ENCODE assay signal across 1 cellular context in the genomic region with DNA sequence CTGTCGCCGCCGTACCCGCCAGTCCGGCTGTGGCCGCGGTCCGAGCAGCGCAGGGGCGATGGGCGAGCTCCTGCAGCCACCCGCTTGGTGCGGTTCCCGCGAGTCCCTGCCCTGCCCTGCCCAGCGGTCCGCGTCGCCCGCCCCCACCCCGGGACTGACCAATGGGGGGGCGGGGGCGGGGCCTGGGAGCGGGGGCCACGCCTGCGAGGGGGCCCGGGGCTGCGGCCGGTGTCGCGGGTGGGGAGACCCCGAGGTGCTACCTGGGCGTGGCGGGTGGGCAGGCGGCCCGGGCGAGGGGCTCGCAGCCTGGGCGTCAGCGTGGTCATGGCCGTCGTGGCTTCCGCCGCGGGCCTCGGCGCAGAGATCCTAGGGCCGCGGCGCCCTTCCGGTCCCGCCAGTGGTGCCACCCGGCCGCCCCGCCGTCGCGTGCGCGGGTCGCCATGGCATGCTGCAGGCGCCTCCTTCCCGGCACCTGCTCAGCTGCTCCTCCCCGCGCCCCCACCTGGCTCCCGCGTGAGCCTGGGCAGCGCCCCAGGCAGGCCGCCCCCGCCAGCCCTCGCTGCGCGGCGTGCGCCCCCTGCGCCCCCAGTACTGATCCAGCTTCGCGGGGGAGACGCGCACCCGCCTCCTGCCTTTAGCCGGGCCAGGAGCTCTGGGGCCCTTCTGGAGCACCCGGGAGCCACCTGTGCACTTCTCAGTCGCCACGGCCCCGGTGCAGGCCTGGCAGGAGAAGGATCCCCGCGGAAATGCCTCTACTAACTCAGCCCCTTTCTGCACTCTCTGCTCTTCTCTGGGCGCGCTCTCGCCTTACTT.
TF ChIP-seq lines count a peak whose summit lies in the region.

A gene with protein sequence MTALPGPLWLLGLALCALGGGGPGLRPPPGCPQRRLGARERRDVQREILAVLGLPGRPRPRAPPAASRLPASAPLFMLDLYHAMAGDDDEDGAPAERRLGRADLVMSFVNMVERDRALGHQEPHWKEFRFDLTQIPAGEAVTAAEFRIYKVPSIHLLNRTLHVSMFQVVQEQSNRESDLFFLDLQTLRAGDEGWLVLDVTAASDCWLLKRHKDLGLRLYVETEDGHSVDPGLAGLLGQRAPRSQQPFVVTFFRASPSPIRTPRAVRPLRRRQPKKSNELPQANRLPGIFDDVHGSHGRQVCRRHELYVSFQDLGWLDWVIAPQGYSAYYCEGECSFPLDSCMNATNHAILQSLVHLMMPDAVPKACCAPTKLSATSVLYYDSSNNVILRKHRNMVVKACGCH (minus strand): TSS at position 108 of the 813 bp plus-strand sequence. CDS start 380 bp downstream, outside the sequence.

TF ChIP-seq in K562, 482 proteins besides CTCF, POLR2A, EP300 and RAD21 (continues in another document):
- no peak for TF ChIP-seq ZNF583 (CRISPR knock-in tag; IDR thresholded peaks at IDR 0.05)
- TF ChIP-seq, protein P1, sequence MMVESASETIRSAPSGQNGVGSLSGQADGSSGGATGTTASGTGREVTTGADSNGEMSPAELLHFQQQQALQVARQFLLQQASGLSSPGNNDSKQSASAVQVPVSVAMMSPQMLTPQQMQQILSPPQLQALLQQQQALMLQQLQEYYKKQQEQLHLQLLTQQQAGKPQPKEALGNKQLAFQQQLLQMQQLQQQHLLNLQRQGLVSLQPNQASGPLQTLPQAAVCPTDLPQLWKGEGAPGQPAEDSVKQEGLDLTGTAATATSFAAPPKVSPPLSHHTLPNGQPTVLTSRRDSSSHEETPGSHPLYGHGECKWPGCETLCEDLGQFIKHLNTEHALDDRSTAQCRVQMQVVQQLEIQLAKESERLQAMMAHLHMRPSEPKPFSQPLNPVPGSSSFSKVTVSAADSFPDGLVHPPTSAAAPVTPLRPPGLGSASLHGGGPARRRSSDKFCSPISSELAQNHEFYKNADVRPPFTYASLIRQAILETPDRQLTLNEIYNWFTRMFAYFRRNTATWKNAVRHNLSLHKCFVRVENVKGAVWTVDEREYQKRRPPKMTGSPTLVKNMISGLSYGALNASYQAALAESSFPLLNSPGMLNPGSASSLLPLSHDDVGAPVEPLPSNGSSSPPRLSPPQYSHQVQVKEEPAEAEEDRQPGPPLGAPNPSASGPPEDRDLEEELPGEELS (CRISPR knock-in tag; IDR thresholded peaks at IDR 0.05; ENCODE audit: borderline replicate concordance) = peak; percentile 39; the same call in 1 of the 2 replicates
- TF ChIP-seq TCF3 (CRISPR knock-in tag; IDR thresholded peaks at IDR 0.05) = 0 out of 2 replicates have a peak, but pooled peaks have one; percentile 12
- TF ChIP-seq GABPB1 (CRISPR knock-in tag; IDR thresholded peaks at IDR 0.05) = peak; percentile 72
- TF ChIP-seq RBM25 (IDR thresholded peaks at IDR 0.05; ENCODE audit: low read depth, low read length, severe bottlenecking) = peak; percentile 79
- TF ChIP-seq PTBP1 (IDR thresholded peaks at IDR 0.05; ENCODE audit: low read depth, low read length) = no peak
- no peak for TF ChIP-seq SMARCB1 (IDR thresholded peaks at IDR 0.05; ENCODE audit: insufficient read length, low read depth)
- no peak for TF ChIP-seq PHB (CRISPR knock-in tag; IDR thresholded peaks at IDR 0.05)
- TF ChIP-seq, protein P2, sequence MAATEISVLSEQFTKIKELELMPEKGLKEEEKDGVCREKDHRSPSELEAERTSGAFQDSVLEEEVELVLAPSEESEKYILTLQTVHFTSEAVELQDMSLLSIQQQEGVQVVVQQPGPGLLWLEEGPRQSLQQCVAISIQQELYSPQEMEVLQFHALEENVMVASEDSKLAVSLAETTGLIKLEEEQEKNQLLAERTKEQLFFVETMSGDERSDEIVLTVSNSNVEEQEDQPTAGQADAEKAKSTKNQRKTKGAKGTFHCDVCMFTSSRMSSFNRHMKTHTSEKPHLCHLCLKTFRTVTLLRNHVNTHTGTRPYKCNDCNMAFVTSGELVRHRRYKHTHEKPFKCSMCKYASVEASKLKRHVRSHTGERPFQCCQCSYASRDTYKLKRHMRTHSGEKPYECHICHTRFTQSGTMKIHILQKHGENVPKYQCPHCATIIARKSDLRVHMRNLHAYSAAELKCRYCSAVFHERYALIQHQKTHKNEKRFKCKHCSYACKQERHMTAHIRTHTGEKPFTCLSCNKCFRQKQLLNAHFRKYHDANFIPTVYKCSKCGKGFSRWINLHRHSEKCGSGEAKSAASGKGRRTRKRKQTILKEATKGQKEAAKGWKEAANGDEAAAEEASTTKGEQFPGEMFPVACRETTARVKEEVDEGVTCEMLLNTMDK (IDR thresholded peaks at IDR 0.05; ENCODE audit: borderline replicate concordance, insufficient read depth, low read depth, low read length, poor library complexity, severe bottlenecking) = peak; percentile 18
- peak; percentile 88 for TF ChIP-seq ZBTB7A (IDR thresholded peaks at IDR 0.05; ENCODE audit: borderline replicate concordance, control insufficient read depth, low read depth, low read length)
- TF ChIP-seq, protein P3, sequence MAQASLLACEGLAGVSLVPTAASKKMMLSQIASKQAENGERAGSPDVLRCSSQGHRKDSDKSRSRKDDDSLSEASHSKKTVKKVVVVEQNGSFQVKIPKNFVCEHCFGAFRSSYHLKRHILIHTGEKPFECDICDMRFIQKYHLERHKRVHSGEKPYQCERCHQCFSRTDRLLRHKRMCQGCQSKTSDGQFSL (CRISPR knock-in tag; IDR thresholded peaks at IDR 0.05) = peak; percentile 38; the same call in 1 of the 2 replicates
- TF ChIP-seq, protein P3 (tag; IDR thresholded peaks at IDR 0.05) = no peak
- no peak for TF ChIP-seq IFI16 (CRISPR knock-in tag; IDR thresholded peaks at IDR 0.05)
- no peak; the same call in none of the 2 replicates for TF ChIP-seq NCOA6 (IDR thresholded peaks at IDR 0.05)
- TF ChIP-seq NFYB (IDR thresholded peaks at IDR 0.05; ENCODE audit: extremely low read depth, insufficient read length) = peak; percentile 49
- no peak for TF ChIP-seq FOXA3 (CRISPR knock-in tag; conservative IDR thresholded peaks at IDR 0.05 in 1 of 2, IDR thresholded peaks at IDR 0.05 in 1 of 2)
- TF ChIP-seq GATAD2B (IDR thresholded peaks at IDR 0.05; ENCODE audit: borderline replicate concordance) = peak; percentile 92
- no peak for TF ChIP-seq TAL1 (IDR thresholded peaks at IDR 0.05)
- 0 out of 2 replicates have a peak, but pooled peaks have one; percentile 22 for TF ChIP-seq ZNF589 (CRISPR knock-in tag; IDR thresholded peaks at IDR 0.05; ENCODE audit: low read depth)
- TF ChIP-seq, protein P4, sequence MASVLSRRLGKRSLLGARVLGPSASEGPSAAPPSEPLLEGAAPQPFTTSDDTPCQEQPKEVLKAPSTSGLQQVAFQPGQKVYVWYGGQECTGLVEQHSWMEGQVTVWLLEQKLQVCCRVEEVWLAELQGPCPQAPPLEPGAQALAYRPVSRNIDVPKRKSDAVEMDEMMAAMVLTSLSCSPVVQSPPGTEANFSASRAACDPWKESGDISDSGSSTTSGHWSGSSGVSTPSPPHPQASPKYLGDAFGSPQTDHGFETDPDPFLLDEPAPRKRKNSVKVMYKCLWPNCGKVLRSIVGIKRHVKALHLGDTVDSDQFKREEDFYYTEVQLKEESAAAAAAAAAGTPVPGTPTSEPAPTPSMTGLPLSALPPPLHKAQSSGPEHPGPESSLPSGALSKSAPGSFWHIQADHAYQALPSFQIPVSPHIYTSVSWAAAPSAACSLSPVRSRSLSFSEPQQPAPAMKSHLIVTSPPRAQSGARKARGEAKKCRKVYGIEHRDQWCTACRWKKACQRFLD (CRISPR knock-in tag; IDR thresholded peaks at IDR 0.05) = peak; percentile 80
- TF ChIP-seq, protein P5, sequence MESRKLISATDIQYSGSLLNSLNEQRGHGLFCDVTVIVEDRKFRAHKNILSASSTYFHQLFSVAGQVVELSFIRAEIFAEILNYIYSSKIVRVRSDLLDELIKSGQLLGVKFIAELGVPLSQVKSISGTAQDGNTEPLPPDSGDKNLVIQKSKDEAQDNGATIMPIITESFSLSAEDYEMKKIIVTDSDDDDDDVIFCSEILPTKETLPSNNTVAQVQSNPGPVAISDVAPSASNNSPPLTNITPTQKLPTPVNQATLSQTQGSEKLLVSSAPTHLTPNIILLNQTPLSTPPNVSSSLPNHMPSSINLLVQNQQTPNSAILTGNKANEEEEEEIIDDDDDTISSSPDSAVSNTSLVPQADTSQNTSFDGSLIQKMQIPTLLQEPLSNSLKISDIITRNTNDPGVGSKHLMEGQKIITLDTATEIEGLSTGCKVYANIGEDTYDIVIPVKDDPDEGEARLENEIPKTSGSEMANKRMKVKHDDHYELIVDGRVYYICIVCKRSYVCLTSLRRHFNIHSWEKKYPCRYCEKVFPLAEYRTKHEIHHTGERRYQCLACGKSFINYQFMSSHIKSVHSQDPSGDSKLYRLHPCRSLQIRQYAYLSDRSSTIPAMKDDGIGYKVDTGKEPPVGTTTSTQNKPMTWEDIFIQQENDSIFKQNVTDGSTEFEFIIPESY (CRISPR knock-in tag; IDR thresholded peaks at IDR 0.05) = peak; percentile 60; the same call in 1 of the 2 replicates
- peak; percentile 38; the same call in 1 of the 2 replicates for TF ChIP-seq DMBX1 (CRISPR knock-in tag; IDR thresholded peaks at IDR 0.05; ENCODE audit: borderline replicate concordance)
- TF ChIP-seq, protein P6, sequence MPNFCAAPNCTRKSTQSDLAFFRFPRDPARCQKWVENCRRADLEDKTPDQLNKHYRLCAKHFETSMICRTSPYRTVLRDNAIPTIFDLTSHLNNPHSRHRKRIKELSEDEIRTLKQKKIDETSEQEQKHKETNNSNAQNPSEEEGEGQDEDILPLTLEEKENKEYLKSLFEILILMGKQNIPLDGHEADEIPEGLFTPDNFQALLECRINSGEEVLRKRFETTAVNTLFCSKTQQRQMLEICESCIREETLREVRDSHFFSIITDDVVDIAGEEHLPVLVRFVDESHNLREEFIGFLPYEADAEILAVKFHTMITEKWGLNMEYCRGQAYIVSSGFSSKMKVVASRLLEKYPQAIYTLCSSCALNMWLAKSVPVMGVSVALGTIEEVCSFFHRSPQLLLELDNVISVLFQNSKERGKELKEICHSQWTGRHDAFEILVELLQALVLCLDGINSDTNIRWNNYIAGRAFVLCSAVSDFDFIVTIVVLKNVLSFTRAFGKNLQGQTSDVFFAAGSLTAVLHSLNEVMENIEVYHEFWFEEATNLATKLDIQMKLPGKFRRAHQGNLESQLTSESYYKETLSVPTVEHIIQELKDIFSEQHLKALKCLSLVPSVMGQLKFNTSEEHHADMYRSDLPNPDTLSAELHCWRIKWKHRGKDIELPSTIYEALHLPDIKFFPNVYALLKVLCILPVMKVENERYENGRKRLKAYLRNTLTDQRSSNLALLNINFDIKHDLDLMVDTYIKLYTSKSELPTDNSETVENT (CRISPR knock-in tag; IDR thresholded peaks at IDR 0.05) = peak; percentile 48; the same call in 1 of the 2 replicates
- no peak for TF ChIP-seq ATF1 (CRISPR knock-in tag; IDR thresholded peaks at IDR 0.05)
- peak; percentile 45 for TF ChIP-seq ATF1 (tag; IDR thresholded peaks at IDR 0.05)
- TF ChIP-seq SMAD4 (CRISPR knock-in tag; conservative IDR thresholded peaks at IDR 0.05) = peak; percentile 59; the same call in 1 of the 2 replicates
- TF ChIP-seq, protein P7, sequence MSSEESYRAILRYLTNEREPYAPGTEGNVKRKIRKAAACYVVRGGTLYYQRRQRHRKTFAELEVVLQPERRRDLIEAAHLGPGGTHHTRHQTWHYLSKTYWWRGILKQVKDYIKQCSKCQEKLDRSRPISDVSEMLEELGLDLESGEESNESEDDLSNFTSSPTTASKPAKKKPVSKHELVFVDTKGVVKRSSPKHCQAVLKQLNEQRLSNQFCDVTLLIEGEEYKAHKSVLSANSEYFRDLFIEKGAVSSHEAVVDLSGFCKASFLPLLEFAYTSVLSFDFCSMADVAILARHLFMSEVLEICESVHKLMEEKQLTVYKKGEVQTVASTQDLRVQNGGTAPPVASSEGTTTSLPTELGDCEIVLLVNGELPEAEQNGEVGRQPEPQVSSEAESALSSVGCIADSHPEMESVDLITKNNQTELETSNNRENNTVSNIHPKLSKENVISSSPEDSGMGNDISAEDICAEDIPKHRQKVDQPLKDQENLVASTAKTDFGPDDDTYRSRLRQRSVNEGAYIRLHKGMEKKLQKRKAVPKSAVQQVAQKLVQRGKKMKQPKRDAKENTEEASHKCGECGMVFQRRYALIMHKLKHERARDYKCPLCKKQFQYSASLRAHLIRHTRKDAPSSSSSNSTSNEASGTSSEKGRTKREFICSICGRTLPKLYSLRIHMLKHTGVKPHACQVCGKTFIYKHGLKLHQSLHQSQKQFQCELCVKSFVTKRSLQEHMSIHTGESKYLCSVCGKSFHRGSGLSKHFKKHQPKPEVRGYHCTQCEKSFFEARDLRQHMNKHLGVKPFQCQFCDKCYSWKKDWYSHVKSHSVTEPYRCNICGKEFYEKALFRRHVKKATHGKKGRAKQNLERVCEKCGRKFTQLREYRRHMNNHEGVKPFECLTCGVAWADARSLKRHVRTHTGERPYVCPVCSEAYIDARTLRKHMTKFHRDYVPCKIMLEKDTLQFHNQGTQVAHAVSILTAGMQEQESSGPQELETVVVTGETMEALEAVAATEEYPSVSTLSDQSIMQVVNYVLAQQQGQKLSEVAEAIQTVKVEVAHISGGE (CRISPR knock-in tag; IDR thresholded peaks at IDR 0.05) = peak in 2 of 3 experiments; percentile 79 to 88; a peak in 5 of 6 replicates
- no peak for TF ChIP-seq RFX5 (IDR thresholded peaks at IDR 0.05; ENCODE audit: low read depth, low read length)
- TF ChIP-seq ZNF586 (CRISPR knock-in tag; conservative IDR thresholded peaks at IDR 0.05) = no peak
- TF ChIP-seq, protein P8, sequence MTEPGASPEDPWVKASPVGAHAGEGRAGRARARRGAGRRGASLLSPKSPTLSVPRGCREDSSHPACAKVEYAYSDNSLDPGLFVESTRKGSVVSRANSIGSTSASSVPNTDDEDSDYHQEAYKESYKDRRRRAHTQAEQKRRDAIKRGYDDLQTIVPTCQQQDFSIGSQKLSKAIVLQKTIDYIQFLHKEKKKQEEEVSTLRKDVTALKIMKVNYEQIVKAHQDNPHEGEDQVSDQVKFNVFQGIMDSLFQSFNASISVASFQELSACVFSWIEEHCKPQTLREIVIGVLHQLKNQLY (CRISPR knock-in tag; conservative IDR thresholded peaks at IDR 0.05) = 0 out of 4 replicates have a peak, but pooled peaks of 1 of the 2 experiments have one; percentile 66
- no peak for TF ChIP-seq NFIX (CRISPR knock-in tag; IDR thresholded peaks at IDR 0.05; ENCODE audit: low read depth)
- TF ChIP-seq MAZ (CRISPR knock-in tag; conservative IDR thresholded peaks at IDR 0.05 in 1 of 2, IDR thresholded peaks at IDR 0.05 in 1 of 2) = peak; percentile 33 to 87; a peak in 3 of 4 replicates
- no peak for TF ChIP-seq GTF2A2 (tag; IDR thresholded peaks at IDR 0.05)
- peak; percentile 89 for TF ChIP-seq GABPA (tag; conservative IDR thresholded peaks at IDR 0.05; ENCODE audit: low read depth)
- peak; percentile 10; the same call in 1 of the 2 replicates for TF ChIP-seq ZNF224 (CRISPR knock-in tag; IDR thresholded peaks at IDR 0.05)
- peak; percentile 75; the same call in 1 of the 2 replicates for TF ChIP-seq ZNF121 (CRISPR knock-in tag; conservative IDR thresholded peaks at IDR 0.05)
- TF ChIP-seq L3MBTL2 (IDR thresholded peaks at IDR 0.05) = peak; percentile 94
- peak in 1 of 2 experiments; percentile 19; a peak in 1 of 4 replicates for TF ChIP-seq SIN3A (IDR thresholded peaks at IDR 0.05; ENCODE audit: borderline replicate concordance in 2 of 2, control insufficient read depth in 1 of 2, low read depth in 2 of 2, low read length in 2 of 2)
- peak in 1 of 2 experiments; percentile 24; a peak in 2 of 4 replicates for TF ChIP-seq NRF1 (conservative IDR thresholded peaks at IDR 0.05 in 1 of 2, IDR thresholded peaks at IDR 0.05 in 1 of 2)
- TF ChIP-seq SMAD2 (IDR thresholded peaks at IDR 0.05; ENCODE audit: low read depth, low read length) = no peak
- TF ChIP-seq ZNF263 (CRISPR knock-in tag; IDR thresholded peaks at IDR 0.05; ENCODE audit: borderline replicate concordance) = peak; percentile 22; the same call in 1 of the 2 replicates
